8 cellular contexts compared by ENCODE assay signal in genomic region chr19:17829855-17830566, GRCh38. TPM values are rescaled to one million over a fixed set of nuclear protein-coding genes. Genes with fewer than 3 reads are reported as not detected.
A peak's percentile ranks its signal among the peaks of the same experiment; 100 is the strongest.
DNase-seq lines count a peak whose midpoint lies in the region; ATAC-seq and TF ChIP-seq lines count a peak whose summit lies in the region.

No MANE protein-coding gene starts in this region.

- ATAC-seq in HG03039 (IDR thresholded peaks at IDR 0.05; ENCODE audit: unreplicated experiment) (no peak), HG03571 (IDR thresholded peaks at IDR 0.05; ENCODE audit: unreplicated experiment) (no peak)

- DNase-seq in A172 (ENCODE audit: low spot score) (peak; percentile 80), HT-29 (ENCODE audit: low spot score) (peak; percentile 19), WERI-Rb-1 (peak; percentile 83), inferior parietal cortex (ENCODE audit: extremely low spot score) (peak; percentile 20), tibial nerve (ENCODE audit: low spot score in 2 of 2) (no peak), GM13977 (ENCODE audit: low spot score) (no peak)

- H3K27me3 ChIP-seq in WERI-Rb-1 (ENCODE audit: insufficient read depth, low read depth, severe bottlenecking) (no peaks in the 10 kb centered on the region), tibial nerve (peaks cover 0 to 57% of the 10 kb centered on the region in 2 donors)

- in situ Hi-C loops in GM13977 (cut with MboI; ENCODE audit: low pct_unique_long_range_greater_than_20kb, low sequenced_read_pairs, unreplicated experiment) = no loop called here

- peaks cover 0 to 16% (median 0%) of the 10 kb centered on the region in 4 donors for H3K4me1 ChIP-seq in tibial nerve

- H3K9me3 ChIP-seq in WERI-Rb-1 (ENCODE audit: severe bottlenecking) = no peaks in the 10 kb centered on the region
- H3K9me3 ChIP-seq in tibial nerve = no peaks in the 10 kb centered on the region

- WGBS in tibial nerve, 2 donors = 24 to 30% methylated on average over 28 to 29 of the region's 29 CpGs

- H3K27ac ChIP-seq in WERI-Rb-1 (peak overlapping the region; percentile 60), tibial nerve (no peak overlapping the region)

- TF ChIP-seq CTCF in WERI-Rb-1 (IDR thresholded peaks at IDR 0.05; ENCODE audit: low read depth, low read length) = peak; percentile 14; the same call in 1 of the 2 replicates
- no peak for TF ChIP-seq CTCF in tibial nerve (IDR thresholded peaks at IDR 0.05)
- no peak for TF ChIP-seq CTCF in GM13977 (IDR thresholded peaks at IDR 0.05; ENCODE audit: extremely low read depth, insufficient read depth, missing control alignments)

- no peak for TF ChIP-seq POLR2A in tibial nerve (IDR thresholded peaks at IDR 0.05)

- no peak for TF ChIP-seq EP300 in tibial nerve (IDR thresholded peaks at IDR 0.05)

- H3K36me3 ChIP-seq in WERI-Rb-1 = no peaks in the 10 kb centered on the region
- peaks cover 0 to 4% (median 0%) of the 10 kb centered on the region in 3 donors for H3K36me3 ChIP-seq in tibial nerve

- H3K4me3 ChIP-seq in WERI-Rb-1 (ENCODE audit: low read depth, low read length) (peak overlapping the region; percentile 40), tibial nerve (no peak overlapping the region)

RNA-seq across cellular contexts. Expression of gene INSL3, which starts 8.7 kb away (rescaled TPM):
- not detected in 2 replicates for total RNA-seq in A172 (2014; rRNA removed; shearing (Covaris generic))
- not detected in 2 replicates for total RNA-seq in HT-29 (2014; rRNA removed; shearing (Covaris generic))
- total RNA-seq in tibial nerve = not detected

RNA-seq across cellular contexts. Expression of gene JAK3, which starts 17.8 kb away (rescaled TPM):
- total RNA-seq in A172 (2014; rRNA removed; shearing (Covaris generic)) = 0.41 and 0.69 TPM in 2 replicates
- 0.23 and 0.31 TPM in 2 replicates for total RNA-seq in HT-29 (2014; rRNA removed; shearing (Covaris generic))
- total RNA-seq in tibial nerve = 10 to 100 TPM in 2 of 4 donors, 1 to 10 TPM in 2; 1.9 to 18.0 (median 8.3) TPM

RNA-seq across cellular contexts. Expression of gene RPL18A, which starts 29.7 kb away (rescaled TPM):
- 827 and 953 TPM in 2 replicates for total RNA-seq in A172 (2014; rRNA removed; shearing (Covaris generic))
- 2,120 and 2,211 TPM in 2 replicates for total RNA-seq in HT-29 (2014; rRNA removed; shearing (Covaris generic))
- 1,000 to 10,000 TPM; 1,544 to 1,849 (median 1,738) TPM for total RNA-seq in tibial nerve

RNA-seq across cellular contexts. Expression of gene B3GNT3, which starts 35.1 kb away (rescaled TPM):
- not detected in 2 replicates for total RNA-seq in A172 (2014; rRNA removed; shearing (Covaris generic))
- total RNA-seq in HT-29 (2014; rRNA removed; shearing (Covaris generic)) = 44.3 and 49.6 TPM in 2 replicates
- 1 to 10 TPM in 1 of 4 donors, under 1 TPM in 2, not detected in 1; 0.20 to 2.4 (median 0.44) TPM for total RNA-seq in tibial nerve

RNA-seq across cellular contexts. Expression of gene SLC5A5, which starts 41.7 kb away (rescaled TPM):
- total RNA-seq in A172 (2014; rRNA removed; shearing (Covaris generic)) = not detected in 2 replicates
- total RNA-seq in HT-29 (2014; rRNA removed; shearing (Covaris generic)) = not detected in 2 replicates
- not detected for total RNA-seq in tibial nerve

Comparison
In these comparisons a context has a peak if more than half of its experiments do, and no peak if none do; other contexts are left out.
1. DNase-seq: peak in A172 (single experiment), HT-29 (single experiment), WERI-Rb-1 (single experiment) and inferior parietal cortex (single experiment); none in tibial nerve (0 of 2) and GM13977 (single experiment).